1 cellular context compared by ENCODE assay signal in the genomic region with DNA sequence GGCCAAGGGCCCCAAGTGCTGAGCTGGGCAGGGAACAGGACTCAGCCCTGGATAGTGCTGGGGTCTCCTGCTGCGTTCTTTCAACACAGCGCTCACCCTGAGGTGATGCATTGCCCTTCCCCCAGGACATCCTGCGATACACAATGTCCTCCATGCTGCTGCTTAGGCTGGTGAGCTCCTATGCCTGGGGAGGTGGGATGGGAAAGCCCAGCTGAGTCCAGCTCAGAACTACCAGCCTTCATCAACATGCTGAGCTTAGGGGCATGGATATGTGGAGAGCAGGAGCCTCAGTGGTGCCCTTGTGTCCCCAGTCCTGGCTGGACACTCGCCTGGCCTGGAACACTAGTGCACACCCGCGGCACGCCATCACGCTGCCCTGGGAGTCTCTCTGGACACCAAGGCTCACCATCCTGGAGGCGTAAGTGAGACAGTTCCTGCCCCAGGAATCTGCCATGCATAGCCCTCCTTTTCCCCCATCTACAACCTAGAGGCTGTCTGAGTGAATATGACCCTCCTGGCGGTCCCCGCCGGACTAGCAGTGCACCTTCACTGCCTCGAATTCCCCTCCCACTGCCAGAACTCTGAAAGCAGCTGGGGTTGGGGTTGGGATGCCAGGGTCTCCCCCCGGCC.
TF ChIP-seq lines count a peak whose summit lies in the region.

No MANE protein-coding gene starts in this region.

TF ChIP-seq in HepG2, 621 proteins besides CTCF, POLR2A, EP300 and RAD21 (continued from another document and continues in another):
- TF ChIP-seq, protein P1, sequence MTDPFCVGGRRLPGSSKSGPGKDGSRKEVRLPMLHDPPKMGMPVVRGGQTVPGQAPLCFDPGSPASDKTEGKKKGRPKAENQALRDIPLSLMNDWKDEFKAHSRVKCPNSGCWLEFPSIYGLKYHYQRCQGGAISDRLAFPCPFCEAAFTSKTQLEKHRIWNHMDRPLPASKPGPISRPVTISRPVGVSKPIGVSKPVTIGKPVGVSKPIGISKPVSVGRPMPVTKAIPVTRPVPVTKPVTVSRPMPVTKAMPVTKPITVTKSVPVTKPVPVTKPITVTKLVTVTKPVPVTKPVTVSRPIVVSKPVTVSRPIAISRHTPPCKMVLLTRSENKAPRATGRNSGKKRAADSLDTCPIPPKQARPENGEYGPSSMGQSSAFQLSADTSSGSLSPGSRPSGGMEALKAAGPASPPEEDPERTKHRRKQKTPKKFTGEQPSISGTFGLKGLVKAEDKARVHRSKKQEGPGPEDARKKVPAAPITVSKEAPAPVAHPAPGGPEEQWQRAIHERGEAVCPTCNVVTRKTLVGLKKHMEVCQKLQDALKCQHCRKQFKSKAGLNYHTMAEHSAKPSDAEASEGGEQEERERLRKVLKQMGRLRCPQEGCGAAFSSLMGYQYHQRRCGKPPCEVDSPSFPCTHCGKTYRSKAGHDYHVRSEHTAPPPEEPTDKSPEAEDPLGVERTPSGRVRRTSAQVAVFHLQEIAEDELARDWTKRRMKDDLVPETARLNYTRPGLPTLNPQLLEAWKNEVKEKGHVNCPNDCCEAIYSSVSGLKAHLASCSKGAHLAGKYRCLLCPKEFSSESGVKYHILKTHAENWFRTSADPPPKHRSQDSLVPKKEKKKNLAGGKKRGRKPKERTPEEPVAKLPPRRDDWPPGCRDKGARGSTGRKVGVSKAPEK (CRISPR knock-in tag; IDR thresholded peaks at IDR 0.05; ENCODE audit: borderline replicate concordance): peak; percentile 80; the same call in 1 of the 2 replicates
- TF ChIP-seq, protein P2, sequence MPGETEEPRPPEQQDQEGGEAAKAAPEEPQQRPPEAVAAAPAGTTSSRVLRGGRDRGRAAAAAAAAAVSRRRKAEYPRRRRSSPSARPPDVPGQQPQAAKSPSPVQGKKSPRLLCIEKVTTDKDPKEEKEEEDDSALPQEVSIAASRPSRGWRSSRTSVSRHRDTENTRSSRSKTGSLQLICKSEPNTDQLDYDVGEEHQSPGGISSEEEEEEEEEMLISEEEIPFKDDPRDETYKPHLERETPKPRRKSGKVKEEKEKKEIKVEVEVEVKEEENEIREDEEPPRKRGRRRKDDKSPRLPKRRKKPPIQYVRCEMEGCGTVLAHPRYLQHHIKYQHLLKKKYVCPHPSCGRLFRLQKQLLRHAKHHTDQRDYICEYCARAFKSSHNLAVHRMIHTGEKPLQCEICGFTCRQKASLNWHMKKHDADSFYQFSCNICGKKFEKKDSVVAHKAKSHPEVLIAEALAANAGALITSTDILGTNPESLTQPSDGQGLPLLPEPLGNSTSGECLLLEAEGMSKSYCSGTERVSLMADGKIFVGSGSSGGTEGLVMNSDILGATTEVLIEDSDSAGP (CRISPR knock-in tag; IDR thresholded peaks at IDR 0.05; ENCODE audit: borderline replicate concordance): peak; percentile 60; the same call in 1 of the 2 replicates
- TF ChIP-seq ZNF282 (IDR thresholded peaks at IDR 0.05; ENCODE audit: partially characterized antibody) (no peak), HOXD1 (CRISPR knock-in tag; IDR thresholded peaks at IDR 0.05) (no peak), ADNP (CRISPR knock-in tag; IDR thresholded peaks at IDR 0.05) (no peak), ZNF619 (CRISPR knock-in tag; IDR thresholded peaks at IDR 0.05) (0 out of 2 replicates have a peak, but pooled peaks have one; percentile 13), ZMYM4 (CRISPR knock-in tag; IDR thresholded peaks at IDR 0.05) (no peak), ZBTB20 (CRISPR knock-in tag; IDR thresholded peaks at IDR 0.05; ENCODE audit: borderline replicate concordance, low read depth) (0 out of 2 replicates have a peak, but pooled peaks have one; percentile 39), POLR2AphosphoS5 (IDR thresholded peaks at IDR 0.05; ENCODE audit: low read depth, low read length) (peak; percentile 12; the same call in 1 of the 2 replicates), ZNF749 (CRISPR knock-in tag; IDR thresholded peaks at IDR 0.05; ENCODE audit: borderline replicate concordance) (no peak), ZNF878 (CRISPR knock-in tag; IDR thresholded peaks at IDR 0.05) (no peak), ZNF879 (CRISPR knock-in tag; IDR thresholded peaks at IDR 0.05) (0 out of 2 replicates have a peak, but pooled peaks have one; percentile 24), ZNF558 (CRISPR knock-in tag; IDR thresholded peaks at IDR 0.05; ENCODE audit: borderline replicate concordance) (0 out of 2 replicates have a peak, but pooled peaks have one; percentile 62), ZFAT (CRISPR knock-in tag; conservative IDR thresholded peaks at IDR 0.05) (no peak), RBFOX2 (IDR thresholded peaks at IDR 0.05; ENCODE audit: low read depth, low read length) (no peak), RNF2 (conservative IDR thresholded peaks at IDR 0.05; ENCODE audit: low read depth) (no peak), NR2C2 (CRISPR knock-in tag; IDR thresholded peaks at IDR 0.05; ENCODE audit: borderline replicate concordance) (no peak), ZNF124 (CRISPR knock-in tag; IDR thresholded peaks at IDR 0.05) (no peak), ZNF605 (CRISPR knock-in tag; IDR thresholded peaks at IDR 0.05) (no peak), MAFF (IDR thresholded peaks at IDR 0.05; ENCODE audit: low read depth, low read length) (no peak), HOXA7 (CRISPR knock-in tag; IDR thresholded peaks at IDR 0.05) (0 out of 2 replicates have a peak, but pooled peaks have one; percentile 65), SRF (IDR thresholded peaks at IDR 0.05; ENCODE audit: low read depth, low read length) (no peak), PLRG1 (conservative IDR thresholded peaks at IDR 0.05) (no peak), CENPX (CRISPR knock-in tag; IDR thresholded peaks at IDR 0.05) (no peak), FOXA3 (CRISPR knock-in tag; IDR thresholded peaks at IDR 0.05) (no peak), HOXA9 (CRISPR knock-in tag; IDR thresholded peaks at IDR 0.05; ENCODE audit: borderline replicate concordance) (peak; percentile 70; the same call in 1 of the 2 replicates), FOSL1 (CRISPR knock-in tag; IDR thresholded peaks at IDR 0.05; ENCODE audit: borderline replicate concordance) (no peak), ISL2 (CRISPR knock-in tag; IDR thresholded peaks at IDR 0.05) (no peak), HES4 (CRISPR knock-in tag; IDR thresholded peaks at IDR 0.05; ENCODE audit: borderline replicate concordance) (no peak), MEF2D (CRISPR knock-in tag; IDR thresholded peaks at IDR 0.05) (peak; percentile 49; the same call in 1 of the 2 replicates), ZNF781 (CRISPR knock-in tag; IDR thresholded peaks at IDR 0.05; ENCODE audit: borderline replicate concordance, not compliant biosample characterization) (peak; percentile 32), LCORL (IDR thresholded peaks at IDR 0.05) (no peak), LCORL (CRISPR knock-in tag; IDR thresholded peaks at IDR 0.05) (no peak), CHD4 (IDR thresholded peaks at IDR 0.05; ENCODE audit: borderline replicate concordance, low read length) (no peak), ZNF672 (CRISPR knock-in tag; IDR thresholded peaks at IDR 0.05) (0 out of 2 replicates have a peak, but pooled peaks have one; percentile 54), ZNF143 (CRISPR knock-in tag; IDR thresholded peaks at IDR 0.05) (0 out of 2 replicates have a peak, but pooled peaks have one; percentile 3), HIVEP1 (CRISPR knock-in tag; IDR thresholded peaks at IDR 0.05) (peak; percentile 20; the same call in 1 of the 2 replicates), ZFP90 (CRISPR knock-in tag; IDR thresholded peaks at IDR 0.05; ENCODE audit: borderline replicate concordance) (no peak), ZNF543 (CRISPR knock-in tag; IDR thresholded peaks at IDR 0.05) (no peak), KDM2A (CRISPR knock-in tag; IDR thresholded peaks at IDR 0.05; ENCODE audit: borderline replicate concordance, low read depth) (peak; percentile 61; the same call in 1 of the 2 replicates), ZNF33A (CRISPR knock-in tag; IDR thresholded peaks at IDR 0.05; ENCODE audit: borderline replicate concordance) (no peak), PHF8 (CRISPR knock-in tag; IDR thresholded peaks at IDR 0.05) (no peak), SALL1 (CRISPR knock-in tag; IDR thresholded peaks at IDR 0.05) (no peak; the same call in 1 of the 2 replicates), ZNF564 (CRISPR knock-in tag; IDR thresholded peaks at IDR 0.05) (no peak), RARA (CRISPR knock-in tag; IDR thresholded peaks at IDR 0.05) (no peak), CENPT (CRISPR knock-in tag; IDR thresholded peaks at IDR 0.05; ENCODE audit: low read depth) (0 out of 2 replicates have a peak, but pooled peaks have one; percentile 12), ZNF350 (CRISPR knock-in tag; IDR thresholded peaks at IDR 0.05; ENCODE audit: borderline replicate concordance, low read depth) (no peak), ZNF83 (CRISPR knock-in tag; IDR thresholded peaks at IDR 0.05; ENCODE audit: borderline replicate concordance) (0 out of 2 replicates have a peak, but pooled peaks have one; percentile 32), ZNF788 (CRISPR knock-in tag; IDR thresholded peaks at IDR 0.05; ENCODE audit: borderline replicate concordance) (0 out of 2 replicates have a peak, but pooled peaks have one; percentile 13), MTF1 (CRISPR knock-in tag; IDR thresholded peaks at IDR 0.05) (no peak), ZNF547 (CRISPR knock-in tag; IDR thresholded peaks at IDR 0.05) (0 out of 2 replicates have a peak, but pooled peaks have one; percentile 23), RBM22 (optimal IDR thresholded peaks at IDR 0.05; ENCODE audit: low read length) (peak; percentile 41)
- TF ChIP-seq, protein P3, sequence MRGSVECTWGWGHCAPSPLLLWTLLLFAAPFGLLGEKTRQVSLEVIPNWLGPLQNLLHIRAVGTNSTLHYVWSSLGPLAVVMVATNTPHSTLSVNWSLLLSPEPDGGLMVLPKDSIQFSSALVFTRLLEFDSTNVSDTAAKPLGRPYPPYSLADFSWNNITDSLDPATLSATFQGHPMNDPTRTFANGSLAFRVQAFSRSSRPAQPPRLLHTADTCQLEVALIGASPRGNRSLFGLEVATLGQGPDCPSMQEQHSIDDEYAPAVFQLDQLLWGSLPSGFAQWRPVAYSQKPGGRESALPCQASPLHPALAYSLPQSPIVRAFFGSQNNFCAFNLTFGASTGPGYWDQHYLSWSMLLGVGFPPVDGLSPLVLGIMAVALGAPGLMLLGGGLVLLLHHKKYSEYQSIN (CRISPR knock-in tag; IDR thresholded peaks at IDR 0.05; ENCODE audit: borderline replicate concordance): 0 out of 2 replicates have a peak, but pooled peaks have one; percentile 60
- TF ChIP-seq, protein P4, sequence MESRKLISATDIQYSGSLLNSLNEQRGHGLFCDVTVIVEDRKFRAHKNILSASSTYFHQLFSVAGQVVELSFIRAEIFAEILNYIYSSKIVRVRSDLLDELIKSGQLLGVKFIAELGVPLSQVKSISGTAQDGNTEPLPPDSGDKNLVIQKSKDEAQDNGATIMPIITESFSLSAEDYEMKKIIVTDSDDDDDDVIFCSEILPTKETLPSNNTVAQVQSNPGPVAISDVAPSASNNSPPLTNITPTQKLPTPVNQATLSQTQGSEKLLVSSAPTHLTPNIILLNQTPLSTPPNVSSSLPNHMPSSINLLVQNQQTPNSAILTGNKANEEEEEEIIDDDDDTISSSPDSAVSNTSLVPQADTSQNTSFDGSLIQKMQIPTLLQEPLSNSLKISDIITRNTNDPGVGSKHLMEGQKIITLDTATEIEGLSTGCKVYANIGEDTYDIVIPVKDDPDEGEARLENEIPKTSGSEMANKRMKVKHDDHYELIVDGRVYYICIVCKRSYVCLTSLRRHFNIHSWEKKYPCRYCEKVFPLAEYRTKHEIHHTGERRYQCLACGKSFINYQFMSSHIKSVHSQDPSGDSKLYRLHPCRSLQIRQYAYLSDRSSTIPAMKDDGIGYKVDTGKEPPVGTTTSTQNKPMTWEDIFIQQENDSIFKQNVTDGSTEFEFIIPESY (CRISPR knock-in tag; IDR thresholded peaks at IDR 0.05): 0 out of 2 replicates have a peak, but pooled peaks have one; percentile 6
- TF ChIP-seq, protein P5, sequence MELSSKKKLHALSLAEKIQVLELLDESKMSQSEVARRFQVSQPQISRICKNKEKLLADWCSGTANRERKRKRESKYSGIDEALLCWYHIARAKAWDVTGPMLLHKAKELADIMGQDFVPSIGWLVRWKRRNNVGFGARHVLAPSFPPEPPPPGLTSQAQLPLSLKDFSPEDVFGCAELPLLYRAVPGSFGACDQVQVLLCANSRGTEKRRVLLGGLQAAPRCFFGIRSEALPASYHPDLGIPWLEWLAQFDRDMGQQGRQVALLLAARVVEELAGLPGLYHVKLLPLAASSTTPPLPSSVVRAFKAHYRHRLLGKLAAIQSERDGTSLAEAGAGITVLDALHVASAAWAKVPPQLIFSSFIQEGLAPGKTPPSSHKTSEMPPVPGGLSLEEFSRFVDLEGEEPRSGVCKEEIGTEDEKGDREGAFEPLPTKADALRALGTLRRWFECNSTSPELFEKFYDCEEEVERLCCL (CRISPR knock-in tag; IDR thresholded peaks at IDR 0.05; ENCODE audit: borderline replicate concordance): no peak
- TF ChIP-seq, protein P6, sequence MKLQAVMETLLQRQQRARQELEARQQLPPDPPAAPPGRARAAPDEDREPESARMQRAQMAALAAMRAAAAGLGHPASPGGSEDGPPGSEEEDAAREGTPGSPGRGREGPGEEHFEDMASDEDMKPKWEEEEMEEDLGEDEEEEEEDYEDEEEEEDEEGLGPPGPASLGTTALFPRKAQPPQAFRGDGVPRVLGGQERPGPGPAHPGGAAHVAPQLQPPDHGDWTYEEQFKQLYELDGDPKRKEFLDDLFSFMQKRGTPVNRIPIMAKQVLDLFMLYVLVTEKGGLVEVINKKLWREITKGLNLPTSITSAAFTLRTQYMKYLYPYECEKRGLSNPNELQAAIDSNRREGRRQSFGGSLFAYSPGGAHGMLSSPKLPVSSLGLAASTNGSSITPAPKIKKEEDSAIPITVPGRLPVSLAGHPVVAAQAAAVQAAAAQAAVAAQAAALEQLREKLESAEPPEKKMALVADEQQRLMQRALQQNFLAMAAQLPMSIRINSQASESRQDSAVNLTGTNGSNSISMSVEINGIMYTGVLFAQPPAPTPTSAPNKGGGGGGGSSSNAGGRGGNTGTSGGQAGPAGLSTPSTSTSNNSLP (IDR thresholded peaks at IDR 0.05; ENCODE audit: low read depth, low read length): no peak
- TF ChIP-seq, protein P7, sequence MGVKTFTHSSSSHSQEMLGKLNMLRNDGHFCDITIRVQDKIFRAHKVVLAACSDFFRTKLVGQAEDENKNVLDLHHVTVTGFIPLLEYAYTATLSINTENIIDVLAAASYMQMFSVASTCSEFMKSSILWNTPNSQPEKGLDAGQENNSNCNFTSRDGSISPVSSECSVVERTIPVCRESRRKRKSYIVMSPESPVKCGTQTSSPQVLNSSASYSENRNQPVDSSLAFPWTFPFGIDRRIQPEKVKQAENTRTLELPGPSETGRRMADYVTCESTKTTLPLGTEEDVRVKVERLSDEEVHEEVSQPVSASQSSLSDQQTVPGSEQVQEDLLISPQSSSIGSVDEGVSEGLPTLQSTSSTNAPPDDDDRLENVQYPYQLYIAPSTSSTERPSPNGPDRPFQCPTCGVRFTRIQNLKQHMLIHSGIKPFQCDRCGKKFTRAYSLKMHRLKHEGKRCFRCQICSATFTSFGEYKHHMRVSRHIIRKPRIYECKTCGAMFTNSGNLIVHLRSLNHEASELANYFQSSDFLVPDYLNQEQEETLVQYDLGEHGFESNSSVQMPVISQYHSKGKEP (CRISPR knock-in tag; IDR thresholded peaks at IDR 0.05): no peak
- TF ChIP-seq, protein P8, sequence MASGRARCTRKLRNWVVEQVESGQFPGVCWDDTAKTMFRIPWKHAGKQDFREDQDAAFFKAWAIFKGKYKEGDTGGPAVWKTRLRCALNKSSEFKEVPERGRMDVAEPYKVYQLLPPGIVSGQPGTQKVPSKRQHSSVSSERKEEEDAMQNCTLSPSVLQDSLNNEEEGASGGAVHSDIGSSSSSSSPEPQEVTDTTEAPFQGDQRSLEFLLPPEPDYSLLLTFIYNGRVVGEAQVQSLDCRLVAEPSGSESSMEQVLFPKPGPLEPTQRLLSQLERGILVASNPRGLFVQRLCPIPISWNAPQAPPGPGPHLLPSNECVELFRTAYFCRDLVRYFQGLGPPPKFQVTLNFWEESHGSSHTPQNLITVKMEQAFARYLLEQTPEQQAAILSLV (CRISPR knock-in tag; IDR thresholded peaks at IDR 0.05; ENCODE audit: borderline replicate concordance): no peak
